1 cellular context compared by ENCODE assay signal in genomic region chr1:156368157-156368658, GRCh38.
TF ChIP-seq lines count a peak whose summit lies in the region.

No MANE protein-coding gene starts in this region.

TF ChIP-seq in HepG2, 621 proteins besides CTCF, POLR2A, EP300 and RAD21 (continued from another document and continues in another):
- TF ChIP-seq ZNF350 (CRISPR knock-in tag; IDR thresholded peaks at IDR 0.05; ENCODE audit: borderline replicate concordance, low read depth), result no peak
- no peak for TF ChIP-seq KLF6 (CRISPR knock-in tag; IDR thresholded peaks at IDR 0.05)
- no peak; the same call in 1 of the 2 replicates for TF ChIP-seq TRIM24 (CRISPR knock-in tag; IDR thresholded peaks at IDR 0.05)
- peak; percentile 56; the same call in 1 of the 2 replicates for TF ChIP-seq HNF4A (CRISPR knock-in tag; IDR thresholded peaks at IDR 0.05)
- TF ChIP-seq ZNF766 (CRISPR knock-in tag; IDR thresholded peaks at IDR 0.05; ENCODE audit: borderline replicate concordance), result no peak
- TF ChIP-seq GATAD2A (CRISPR knock-in tag; IDR thresholded peaks at IDR 0.05), result no peak
- TF ChIP-seq ZNF451 (CRISPR knock-in tag; IDR thresholded peaks at IDR 0.05), result no peak
- TF ChIP-seq AHDC1 (CRISPR knock-in tag; IDR thresholded peaks at IDR 0.05; ENCODE audit: borderline replicate concordance), result peak; percentile 24; the same call in 1 of the 2 replicates
- no peak for TF ChIP-seq SAFB2 (CRISPR knock-in tag; IDR thresholded peaks at IDR 0.05; ENCODE audit: borderline replicate concordance, low read depth)
- no peak for TF ChIP-seq KDM4B (CRISPR knock-in tag; IDR thresholded peaks at IDR 0.05)
- 0 out of 2 replicates have a peak, but pooled peaks have one; percentile 50 for TF ChIP-seq ZNF256 (CRISPR knock-in tag; conservative IDR thresholded peaks at IDR 0.05)
- TF ChIP-seq ZNF557 (CRISPR knock-in tag; IDR thresholded peaks at IDR 0.05), result no peak
- TF ChIP-seq ZNF331 (CRISPR knock-in tag; IDR thresholded peaks at IDR 0.05), result no peak
- TF ChIP-seq MIXL1 (CRISPR knock-in tag; IDR thresholded peaks at IDR 0.05), result no peak
- TF ChIP-seq ZBTB4 (CRISPR knock-in tag; IDR thresholded peaks at IDR 0.05; ENCODE audit: borderline replicate concordance), result no peak
- TF ChIP-seq CBX2 (IDR thresholded peaks at IDR 0.05; ENCODE audit: low read depth, low read length), result no peak
- TF ChIP-seq CBX2 (CRISPR knock-in tag; IDR thresholded peaks at IDR 0.05; ENCODE audit: low read depth), result no peak
- no peak for TF ChIP-seq JARID2 (CRISPR knock-in tag; IDR thresholded peaks at IDR 0.05; ENCODE audit: insufficient replicate concordance)
- TF ChIP-seq RFXAP (CRISPR knock-in tag; IDR thresholded peaks at IDR 0.05; ENCODE audit: borderline replicate concordance), result 0 out of 2 replicates have a peak, but pooled peaks have one; percentile 35
- TF ChIP-seq GFI1 (CRISPR knock-in tag; IDR thresholded peaks at IDR 0.05; ENCODE audit: borderline replicate concordance), result no peak
- TF ChIP-seq HNRNPH1 (optimal IDR thresholded peaks at IDR 0.05; ENCODE audit: low read depth, low read length), result no peak
- no peak; the same call in 1 of the 2 replicates for TF ChIP-seq ZNF292 (CRISPR knock-in tag; IDR thresholded peaks at IDR 0.05; ENCODE audit: borderline replicate concordance, low read depth)
- TF ChIP-seq ZBTB37 (CRISPR knock-in tag; IDR thresholded peaks at IDR 0.05), result no peak
- no peak for TF ChIP-seq MTERF4 (CRISPR knock-in tag; IDR thresholded peaks at IDR 0.05)
- TF ChIP-seq ZNF562 (CRISPR knock-in tag; IDR thresholded peaks at IDR 0.05; ENCODE audit: borderline replicate concordance), result no peak
- no peak for TF ChIP-seq AKAP8 (CRISPR knock-in tag; IDR thresholded peaks at IDR 0.05)
- peak; percentile 36; the same call in 1 of the 2 replicates for TF ChIP-seq ZNF558 (CRISPR knock-in tag; IDR thresholded peaks at IDR 0.05; ENCODE audit: borderline replicate concordance)
- no peak for TF ChIP-seq PCBP1 (IDR thresholded peaks at IDR 0.05; ENCODE audit: borderline replicate concordance, low read depth, low read length)
- peak; percentile 64; the same call in 1 of the 2 replicates for TF ChIP-seq NCOR1 (IDR thresholded peaks at IDR 0.05; ENCODE audit: borderline replicate concordance, low read length)
- TF ChIP-seq ZBED4 (CRISPR knock-in tag; IDR thresholded peaks at IDR 0.05; ENCODE audit: borderline replicate concordance), result no peak
- no peak for TF ChIP-seq ATF6 (CRISPR knock-in tag; conservative IDR thresholded peaks at IDR 0.05)
- no peak for TF ChIP-seq ZNF326 (CRISPR knock-in tag; IDR thresholded peaks at IDR 0.05; ENCODE audit: borderline replicate concordance)
- TF ChIP-seq ZNF788 (CRISPR knock-in tag; IDR thresholded peaks at IDR 0.05; ENCODE audit: borderline replicate concordance), result no peak
- TF ChIP-seq ZNF121 (CRISPR knock-in tag; IDR thresholded peaks at IDR 0.05), result peak; percentile 76
- no peak for TF ChIP-seq ZNF460 (CRISPR knock-in tag; IDR thresholded peaks at IDR 0.05; ENCODE audit: borderline replicate concordance)
- no peak for TF ChIP-seq PCBP2 (optimal IDR thresholded peaks at IDR 0.05; ENCODE audit: low read depth, low read length, poor library complexity, severe bottlenecking)
- no peak for TF ChIP-seq KLF11 (CRISPR knock-in tag; IDR thresholded peaks at IDR 0.05)
- peak; percentile 34; the same call in 1 of the 2 replicates for TF ChIP-seq ELF3 (CRISPR knock-in tag; IDR thresholded peaks at IDR 0.05)
- no peak; the same call in 1 of the 2 replicates for TF ChIP-seq HDAC1 (CRISPR knock-in tag; IDR thresholded peaks at IDR 0.05)
- TF ChIP-seq SP2 (CRISPR knock-in tag; IDR thresholded peaks at IDR 0.05), result no peak
- no peak for TF ChIP-seq DDIT3 (CRISPR knock-in tag; IDR thresholded peaks at IDR 0.05)
- TF ChIP-seq ZNF782 (CRISPR knock-in tag; IDR thresholded peaks at IDR 0.05; ENCODE audit: borderline replicate concordance), result no peak
- peak; percentile 54 for TF ChIP-seq FOXA3 (CRISPR knock-in tag; IDR thresholded peaks at IDR 0.05)
- peak; percentile 10; the same call in 1 of the 2 replicates for TF ChIP-seq ZNF644 (CRISPR knock-in tag; IDR thresholded peaks at IDR 0.05; ENCODE audit: low read depth)
- peak; percentile 50; the same call in 1 of the 2 replicates for TF ChIP-seq ZNF891 (CRISPR knock-in tag; IDR thresholded peaks at IDR 0.05)
- TF ChIP-seq ZSCAN29 (CRISPR knock-in tag; conservative IDR thresholded peaks at IDR 0.05), result no peak
- TF ChIP-seq MXD3 (CRISPR knock-in tag; IDR thresholded peaks at IDR 0.05), result no peak
- no peak for TF ChIP-seq ERF (CRISPR knock-in tag; IDR thresholded peaks at IDR 0.05)
- peak; percentile 34; the same call in 1 of the 2 replicates for TF ChIP-seq GATA4 (IDR thresholded peaks at IDR 0.05; ENCODE audit: borderline replicate concordance, low read depth)
